Comparison of ENCODE assay signal across 8 cellular contexts in the genomic region with DNA sequence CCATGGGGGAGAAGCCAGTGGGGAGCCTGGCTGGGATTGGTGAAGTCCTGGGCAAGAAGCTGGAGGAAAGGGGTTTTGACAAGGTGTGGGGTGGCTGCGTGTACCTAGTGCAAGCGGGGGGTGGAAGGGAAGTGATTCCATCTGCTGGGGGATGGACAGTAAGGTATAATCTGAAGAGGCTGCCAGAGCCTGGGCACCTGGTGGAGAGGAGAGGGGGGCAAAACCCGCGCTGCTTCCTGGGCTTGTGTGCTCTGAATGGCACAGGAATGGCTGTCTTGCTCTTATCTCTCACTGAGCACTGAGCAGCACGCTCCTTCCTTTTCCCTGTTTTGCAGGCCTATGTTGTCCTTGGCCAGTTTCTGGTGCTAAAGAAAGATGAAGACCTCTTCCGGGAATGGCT. TPM values are rescaled to one million over a fixed set of nuclear protein-coding genes. Genes with fewer than 3 reads are reported as not detected.
DNase-seq lines count a peak whose midpoint lies in the region; ATAC-seq and TF ChIP-seq lines count a peak whose summit lies in the region.

No MANE protein-coding gene starts in this region.

- DNase-seq in cardiac muscle cell (ENCODE audit: low read depth in 1 of 2, low spot score in 1 of 2) (no peak), Right ventricle myocardium superior (no peak), astrocyte of the cerebellum (ENCODE audit: low read depth) (no peak), lung (ENCODE audit: low spot score) (no peak), upper lobe of left lung (no peak), inferior parietal cortex (ENCODE audit: extremely low spot score) (no peak)

- TF ChIP-seq CTCF in cardiac muscle cell (IDR thresholded peaks at IDR 0.05; ENCODE audit: low read depth, low read length) (no peak), astrocyte of the cerebellum (IDR thresholded peaks at IDR 0.05; ENCODE audit: low read depth, low read length, missing control alignments) (no peak), lung (IDR thresholded peaks at IDR 0.05; ENCODE audit: control extremely low read depth, extremely low read depth) (no peak), upper lobe of left lung (IDR thresholded peaks at IDR 0.05) (no peak)

- TF ChIP-seq EP300 in upper lobe of left lung (IDR thresholded peaks at IDR 0.05), result no peak

- 68 to 82% methylated on average over 6 of the region's 6 CpGs for WGBS in lung, 2 donors
- WGBS in upper lobe of left lung, 2 donors, result 70 to 81% methylated on average over 6 of the region's 6 CpGs

- H3K4me3 ChIP-seq in cardiac muscle cell (peak overlapping the region; percentile 55), astrocyte of the cerebellum (ENCODE audit: low read depth, low read length) (peak overlapping the region; percentile 73), lung (peak overlapping the region; percentile 15), upper lobe of left lung (peak overlapping the region in 3 of 4 donors; percentile 63 to 97 (median 89))

- H3K27ac ChIP-seq in cardiac muscle cell (peak overlapping the region; percentile 98), lung (ENCODE audit: low read depth in 1 of 2, low read length in 1 of 2) (peak overlapping the region in 1 of 2 donors; percentile 93), upper lobe of left lung (peak overlapping the region; percentile 91 to 94 (median 94))

- in situ Hi-C loops in astrocyte of the cerebellum (cut with HindIII; ENCODE audit: low sequenced_read_pairs), result no loop called here

- H3K9me3 ChIP-seq in cardiac muscle cell (ENCODE audit: low read depth) (no peaks in the 10 kb centered on the region), lung (ENCODE audit: control insufficient read depth in 2 of 2, insufficient read depth in 1 of 2, low read length in 1 of 2) (no peaks in the 10 kb centered on the region), upper lobe of left lung (no peaks in the 10 kb centered on the region)

- TF ChIP-seq POLR2A in upper lobe of left lung (IDR thresholded peaks at IDR 0.05), result no peak

- no peaks in the 10 kb centered on the region for H3K4me1 ChIP-seq in cardiac muscle cell (ENCODE audit: low read depth)
- peaks cover 0 to 6% of the 10 kb centered on the region in 2 donors for H3K4me1 ChIP-seq in lung (ENCODE audit: control insufficient read depth in 2 of 2, insufficient read depth in 2 of 2, low read length in 2 of 2)
- peaks cover 13 to 26% (median 24%) of the 10 kb centered on the region in 4 donors for H3K4me1 ChIP-seq in upper lobe of left lung

- H3K36me3 ChIP-seq in cardiac muscle cell (peaks cover 22% of the 10 kb centered on the region), lung (ENCODE audit: control insufficient read depth in 2 of 2, insufficient read depth in 2 of 2, low read length in 2 of 2) (peaks cover 11 to 29% of the 10 kb centered on the region in 2 donors), upper lobe of left lung (peaks cover 16 to 39% (median 29%) of the 10 kb centered on the region in 4 donors)

- ATAC-seq in Right ventricle myocardium superior (ENCODE audit: poor library complexity) (no peak), lung (ENCODE audit: insufficient read depth, low FRiP score) (no peak), upper lobe of left lung (ENCODE audit: low FRiP score in 2 of 2) (no peak), GM21381 (IDR thresholded peaks at IDR 0.05; ENCODE audit: unreplicated experiment) (no peak), GM21367 (IDR thresholded peaks at IDR 0.05; ENCODE audit: unreplicated experiment) (no peak)

- H3K27me3 ChIP-seq in cardiac muscle cell (no peaks in the 10 kb centered on the region), lung (ENCODE audit: control insufficient read depth, insufficient read depth) (no peaks in the 10 kb centered on the region), upper lobe of left lung (no peaks in the 10 kb centered on the region)

- intact Hi-C loops in Right ventricle myocardium superior (cut with DNase I), result no loop called here

RNA-seq across cellular contexts. Expression of gene BANF1, which starts 1.0 kb away (rescaled TPM):
- total RNA-seq in cardiac muscle cell, result 72.2 and 77.0 TPM in 2 replicates
- 441 and 496 TPM in 2 replicates for polyA plus RNA-seq in cardiac muscle cell
- total RNA-seq in Right ventricle myocardium superior, result 256 TPM
- total RNA-seq in lung, result 100 to 1,000 TPM in 1 of 2 donors, 10 to 100 TPM in 1; 17.7 to 185 TPM
- 100 to 1,000 TPM; 132 to 315 TPM for polyA plus RNA-seq in lung
- 100 to 1,000 TPM in 2 of 6 donors, 10 to 100 TPM in 4; 32.5 to 201 (median 53.8) TPM for total RNA-seq in upper lobe of left lung

RNA-seq across cellular contexts. Expression of gene EIF1AD, which starts 1.3 kb away (rescaled TPM):
- total RNA-seq in cardiac muscle cell (28.6 and 36.8 TPM in 2 replicates), Right ventricle myocardium superior (20.1 TPM), lung (10 to 100 TPM; 27.4 to 33.2 TPM), upper lobe of left lung (10 to 100 TPM; 22.8 to 37.4 (median 30.1) TPM)
- polyA plus RNA-seq in cardiac muscle cell (24.6 and 30.8 TPM in 2 replicates), lung (10 to 100 TPM; 22.0 to 29.9 TPM)

RNA-seq across cellular contexts. Expression of gene CST6, which starts 8.5 kb away (rescaled TPM):
- not detected in 2 replicates for total RNA-seq in cardiac muscle cell
- not detected in 2 replicates for polyA plus RNA-seq in cardiac muscle cell
- total RNA-seq in Right ventricle myocardium superior, result not detected
- total RNA-seq in lung, result 10 to 100 TPM in 1 of 2 donors, 1 to 10 TPM in 1; 7.1 to 17.7 TPM
- 10 to 100 TPM; 31.7 to 38.8 TPM for polyA plus RNA-seq in lung
- 10 to 100 TPM; 12.6 to 68.1 (median 30.5) TPM for total RNA-seq in upper lobe of left lung

RNA-seq across cellular contexts. Expression of gene CATSPER1, which starts 23.0 kb away (rescaled TPM):
- total RNA-seq in cardiac muscle cell, result not detected in 2 replicates
- not detected in 2 replicates for polyA plus RNA-seq in cardiac muscle cell
- not detected for total RNA-seq in Right ventricle myocardium superior
- 1 to 10 TPM in 1 of 2 donors, not detected in 1; 2.9 TPM for total RNA-seq in lung
- 1 to 10 TPM; 3.1 to 3.3 TPM for polyA plus RNA-seq in lung
- total RNA-seq in upper lobe of left lung, result 1 to 10 TPM in 4 of 6 donors, under 1 TPM in 1, not detected in 1; 0.79 to 6.1 (median 3.0) TPM

RNA-seq across cellular contexts. Expression of gene SART1, which starts 41.8 kb away (rescaled TPM):
- total RNA-seq in cardiac muscle cell (55.7 and 74.7 TPM in 2 replicates), Right ventricle myocardium superior (24.5 TPM), lung (10 to 100 TPM; 31.4 to 52.3 TPM), upper lobe of left lung (100 to 1,000 TPM in 2 of 6 donors, 10 to 100 TPM in 4; 44.4 to 201 (median 71.4) TPM)
- polyA plus RNA-seq in cardiac muscle cell (51.6 and 59.4 TPM in 2 replicates), lung (100 to 1,000 TPM in 1 of 2 donors, 10 to 100 TPM in 1; 44.3 to 145 TPM)

Comparison
In these comparisons a context has a peak if more than half of its experiments do, and no peak if none do; other contexts are left out.
1. H3K4me3 ChIP-seq: peak in every context shown above with its lines; median percentile 89 in upper lobe of left lung; 73 in astrocyte of the cerebellum; 55 in cardiac muscle cell; 15 in lung.